ENCODE assay signal across 19 cellular contexts in genomic region chr10:103812004-103812403, GRCh38. TPM values are rescaled to one million over a fixed set of nuclear protein-coding genes. Genes with fewer than 3 reads are reported as not detected.
A peak's percentile ranks its signal among the peaks of the same experiment; 100 is the strongest.
DNase-seq lines count a peak whose midpoint lies in the region; ATAC-seq and TF ChIP-seq lines count a peak whose summit lies in the region.
"Had no signal": no experiment of that assay in that cellular context is flagged by ENCODE, and none has a peak within 500 bp of the region (broad histone marks: within the 10 kb centered on the region; RNA-seq: fewer than 3 reads in every experiment).

No MANE protein-coding gene starts in this region.

- H3K36me3 Mint-ChIP-seq in stimulated activated effector memory CD8-positive, alpha-beta T cell treated with anti-CD3 and anti-CD28 coated beads, Interleukin-12 subunit alpha, Interleukin-12 subunit beta, amount 100 ng/mL, for 72 hours: no peaks in the 10 kb centered on the region
- H3K36me3 Mint-ChIP-seq in activated T-cell treated with anti-CD3 and anti-CD28 coated beads, Interleukin-2, amount 50 U/mL, for 24 hours (ENCODE audit: low read depth): no peaks in the 10 kb centered on the region
- H3K36me3 Mint-ChIP-seq: CD4-positive, alpha-beta memory T cell; WTC11 had no signal

- peak; percentile 50 for DNase-seq in LoVo (ENCODE audit: low spot score)
- DNase-seq in colonic mucosa: peak; percentile 91
- peak; percentile 65 for DNase-seq in lower lobe of right lung
- DNase-seq in stimulated activated effector memory CD8-positive, alpha-beta T cell treated with anti-CD3 and anti-CD28 coated beads, Interleukin-12 subunit alpha, Interleukin-12 subunit beta, amount 100 ng/mL, for 72 hours (ENCODE audit: low spot score in 2 of 2): no peak
- no peak for DNase-seq in cerebellum (ENCODE audit: low spot score)
- no peak for DNase-seq in activated T-cell treated with anti-CD3 and anti-CD28 coated beads, Interleukin-2, amount 50 U/mL, for 24 hours
- no peak for DNase-seq in activated T-cell treated with anti-CD3 and anti-CD28 coated beads for 4 hours
- DNase-seq in NCI-H146 (lab: John Stamatoyannopoulos, UW): no peak
- DNase-seq: activated CD4-positive, alpha-beta T cell treated with anti-CD3 and anti-CD28 coated beads, Interleukin-2, amount 50 U/mL, for 4 hours; activated CD8-positive, alpha-beta memory T cell treated with anti-CD3 and anti-CD28 coated beads, Interleukin-2, amount 50 U/mL, for 48 hours; CD4-positive, alpha-beta memory T cell; H9; IMR-90; NCI-H1436 treated with DMSO at 0.1 percent for 48 hours; T-helper 9 cell had no signal

- H3K4me1 ChIP-seq in colonic mucosa (peaks cover 10% of the 10 kb centered on the region), lower lobe of right lung (peaks cover 17% of the 10 kb centered on the region)

- H3K27ac ChIP-seq in colonic mucosa (peak overlapping the region; percentile 76), lower lobe of right lung (peak overlapping the region; percentile 29)

- peaks cover 8% of the 10 kb centered on the region for H3K4me1 Mint-ChIP-seq in stimulated activated effector memory CD8-positive, alpha-beta T cell treated with anti-CD3 and anti-CD28 coated beads, Interleukin-12 subunit alpha, Interleukin-12 subunit beta, amount 100 ng/mL, for 72 hours
- H3K4me1 Mint-ChIP-seq in activated T-cell treated with anti-CD3 and anti-CD28 coated beads, Interleukin-2, amount 50 U/mL, for 24 hours (ENCODE audit: low read depth): peaks cover 3% of the 10 kb centered on the region

- H3K27ac Mint-ChIP-seq in stimulated activated effector memory CD8-positive, alpha-beta T cell treated with anti-CD3 and anti-CD28 coated beads, Interleukin-12 subunit alpha, Interleukin-12 subunit beta, amount 100 ng/mL, for 72 hours: peak overlapping the region; percentile 54
- H3K27ac Mint-ChIP-seq in activated T-cell treated with anti-CD3 and anti-CD28 coated beads, Interleukin-2, amount 50 U/mL, for 24 hours: no peak overlapping the region
- H3K27ac Mint-ChIP-seq: dendritic cell treated with granulocyte-macrophage colony-stimulating factor and Interleukin-4, amounts not matched to agents 40 ng/mL and 50 ng/mL, for 4 days; WTC11 had no signal

- H3K9me3 Mint-ChIP-seq in stimulated activated effector memory CD8-positive, alpha-beta T cell treated with anti-CD3 and anti-CD28 coated beads, Interleukin-12 subunit alpha, Interleukin-12 subunit beta, amount 100 ng/mL, for 72 hours: no peaks in the 10 kb centered on the region
- no peaks in the 10 kb centered on the region for H3K9me3 Mint-ChIP-seq in activated T-cell treated with anti-CD3 and anti-CD28 coated beads, Interleukin-2, amount 50 U/mL, for 24 hours
- H3K9me3 Mint-ChIP-seq: CD4-positive, alpha-beta memory T cell; dendritic cell treated with granulocyte-macrophage colony-stimulating factor and Interleukin-4, amounts not matched to agents 40 ng/mL and 50 ng/mL, for 4 days; H9; WTC11 had no signal

- H3K4me3 ChIP-seq in colonic mucosa (no peak overlapping the region), lower lobe of right lung (no peak overlapping the region)
- H3K4me3 ChIP-seq: adrenal gland had no signal

- no peaks in the 10 kb centered on the region for H3K9me3 ChIP-seq in colonic mucosa
- no peaks in the 10 kb centered on the region for H3K9me3 ChIP-seq in lower lobe of right lung
- H3K9me3 ChIP-seq: adrenal gland had no signal

- H3K27me3 Mint-ChIP-seq in activated T-cell treated with anti-CD3 and anti-CD28 coated beads, Interleukin-2, amount 50 U/mL, for 24 hours: no peaks in the 10 kb centered on the region
- H3K27me3 Mint-ChIP-seq: CD4-positive, alpha-beta memory T cell had no signal

- intact Hi-C loops in colonic mucosa (cut with DNase I) (no loop called here), lower lobe of right lung (cut with DNase I) (no loop called here)

- H3K9ac ChIP-seq in colonic mucosa (ENCODE audit: low read depth in 2 of 2, low read length in 2 of 2): peak overlapping the region in 1 of 2 donors; percentile 75

- H3K27me3 ChIP-seq in colonic mucosa: no peaks in the 10 kb centered on the region
- H3K27me3 ChIP-seq in lower lobe of right lung (ENCODE audit: low read depth): no peaks in the 10 kb centered on the region
- H3K27me3 ChIP-seq: adrenal gland had no signal

- H3K4me3 Mint-ChIP-seq in stimulated activated effector memory CD8-positive, alpha-beta T cell treated with anti-CD3 and anti-CD28 coated beads, Interleukin-12 subunit alpha, Interleukin-12 subunit beta, amount 100 ng/mL, for 72 hours: no peak overlapping the region
- no peak overlapping the region for H3K4me3 Mint-ChIP-seq in activated T-cell treated with anti-CD3 and anti-CD28 coated beads, Interleukin-2, amount 50 U/mL, for 24 hours
- H3K4me3 Mint-ChIP-seq: CD4-positive, alpha-beta memory T cell; dendritic cell treated with granulocyte-macrophage colony-stimulating factor and Interleukin-4, amounts not matched to agents 40 ng/mL and 50 ng/mL, for 4 days; H9; WTC11 had no signal

- H3K36me3 ChIP-seq in colonic mucosa (no peaks in the 10 kb centered on the region), lower lobe of right lung (no peaks in the 10 kb centered on the region)
- H3K36me3 ChIP-seq: adrenal gland had no signal

- ATAC-seq in lower lobe of right lung: peak; percentile 67 to 76
- no peak for ATAC-seq in stimulated activated effector memory CD8-positive, alpha-beta T cell treated with anti-CD3 and anti-CD28 coated beads, Interleukin-12 subunit alpha, Interleukin-12 subunit beta, amount 100 ng/mL, for 72 hours
- ATAC-seq: sciatic nerve, WTC11 had no signal

- TF ChIP-seq CTCF in colonic mucosa (IDR thresholded peaks at IDR 0.05): no peak
- no peak for TF ChIP-seq CTCF in lower lobe of right lung (IDR thresholded peaks at IDR 0.05)

RNA-seq across cellular contexts. Expression of gene SH3PXD2A, which starts 43.4 kb away (rescaled TPM):
- total RNA-seq in colonic mucosa (10 to 100 TPM; 37.5 to 40.8 TPM), lower lobe of right lung (34.8 TPM), cerebellum (13.3 TPM)

Comparison
In these comparisons a context has a peak if more than half of its experiments do, and no peak if none do; other contexts are left out.
1. DNase-seq: peak in LoVo (single experiment), colonic mucosa (single experiment) and lower lobe of right lung (single experiment); none in stimulated activated effector memory CD8-positive, alpha-beta T cell treated with anti-CD3 and anti-CD28 coated beads, Interleukin-12 subunit alpha, Interleukin-12 subunit beta, amount 100 ng/mL, for 72 hours (0 of 2), cerebellum (single experiment), activated T-cell treated with anti-CD3 and anti-CD28 coated beads, Interleukin-2, amount 50 U/mL, for 24 hours (single experiment), activated T-cell treated with anti-CD3 and anti-CD28 coated beads for 4 hours (single experiment) and NCI-H146 (single experiment).